In the genomic region with DNA sequence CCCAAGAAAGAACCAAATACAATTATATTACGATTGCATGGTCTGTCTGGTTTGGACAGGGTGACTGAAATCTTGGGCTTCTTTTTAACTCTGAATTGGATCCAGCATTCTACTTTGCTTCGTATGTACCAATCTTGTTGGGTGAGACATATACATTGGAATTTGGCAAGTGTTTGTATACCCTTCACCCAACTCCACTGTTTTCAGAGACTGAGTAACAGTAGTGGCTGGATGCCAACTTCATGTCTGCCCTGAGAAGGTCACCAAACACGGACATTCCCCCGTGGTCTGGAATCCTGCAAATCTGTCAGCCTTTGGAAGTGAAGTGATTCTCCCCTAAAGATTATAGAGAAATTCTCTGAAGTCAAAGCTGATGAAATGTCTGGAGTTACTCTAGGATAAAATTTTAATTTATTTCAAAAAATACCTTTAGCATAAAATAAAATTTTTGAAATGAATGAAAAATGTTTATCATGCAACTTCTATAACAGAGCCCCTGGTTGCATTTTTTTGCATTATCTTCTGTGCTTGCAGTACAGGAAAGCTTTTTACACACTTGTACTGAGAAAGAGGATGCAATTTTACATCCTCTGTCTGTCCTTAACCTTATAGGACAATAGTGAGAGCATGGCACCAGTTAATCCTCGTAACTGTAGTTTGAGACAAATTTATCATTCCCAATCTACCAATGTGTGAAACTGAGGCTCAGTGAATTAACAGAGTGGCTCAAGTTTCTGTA, we compare ENCODE assay signal across 11 cellular contexts.
DNase-seq lines count a peak whose midpoint lies in the region; ATAC-seq and TF ChIP-seq lines count a peak whose summit lies in the region.
"Had no signal": no experiment of that assay in that cellular context is flagged by ENCODE, and none has a peak within 500 bp of the region (broad histone marks: within the 10 kb centered on the region; RNA-seq: fewer than 3 reads in every experiment).

No MANE protein-coding gene starts in this region.

- no peaks in the 10 kb centered on the region for H3K36me3 ChIP-seq in lung (ENCODE audit: control insufficient read depth in 2 of 2, insufficient read depth in 2 of 2, low read length in 2 of 2)

- H3K4me3 ChIP-seq in AG10803 (ENCODE audit: low read length) (no peak overlapping the region), lung (no peak overlapping the region)

- TF ChIP-seq CTCF in AG10803 (conservative IDR thresholded peaks at IDR 0.05; ENCODE audit: low read length), result no peak
- no peak for TF ChIP-seq CTCF in chondrocyte (IDR thresholded peaks at IDR 0.05)
- TF ChIP-seq CTCF in lung (IDR thresholded peaks at IDR 0.05; ENCODE audit: control extremely low read depth, extremely low read depth), result no peak

- 59 to 74% methylated on average over 5 of the region's 5 CpGs for WGBS in lung, 2 donors

- ATAC-seq in lung (ENCODE audit: insufficient read depth, low FRiP score), result peak; percentile 53
- ATAC-seq: naive thymus-derived CD4-positive, alpha-beta T cell had no signal

- peaks cover 57% of the 10 kb centered on the region for H3K4me1 Mint-ChIP-seq in chondrocyte (ENCODE audit: low read depth)

- H3K4me3 Mint-ChIP-seq in chondrocyte (ENCODE audit: unreplicated experiment), result peak overlapping the region; percentile 31
- H3K4me3 Mint-ChIP-seq: activated T-helper 1 cell treated with anti-CD3 and anti-CD28 coated beads, Interleukin-12 subunit alpha, Interleukin-12 subunit beta, Interleukin-2, Interleukin-4 antibody, amounts not matched to agents 30 ng/mL and 10 ng/mL and 1 ng/mL, durations not matched to agents 14 hours and 24 hours and 36 hours; naive thymus-derived CD4-positive, alpha-beta T cell had no signal

- H3K9me3 ChIP-seq in lung (ENCODE audit: control insufficient read depth in 2 of 2, insufficient read depth in 1 of 2, low read length in 1 of 2), result no peaks in the 10 kb centered on the region

- no peaks in the 10 kb centered on the region for H3K36me3 Mint-ChIP-seq in chondrocyte (ENCODE audit: low read depth)

- no peaks in the 10 kb centered on the region for H3K27me3 ChIP-seq in lung (ENCODE audit: control insufficient read depth, insufficient read depth)

- no peaks in the 10 kb centered on the region for H3K27me3 Mint-ChIP-seq in chondrocyte (ENCODE audit: low read depth)
- H3K27me3 Mint-ChIP-seq: naive thymus-derived CD4-positive, alpha-beta T cell had no signal

- DNase-seq in AG10803 (ENCODE audit: low read depth) (peak; percentile 98), LoVo (ENCODE audit: low spot score) (peak; percentile 65), chondrocyte (ENCODE audit: low spot score) (no peak), lung (ENCODE audit: low spot score) (no peak), NCI-H526 (lab: John Stamatoyannopoulos, UW) (no peak), NCI-H1417 treated with DMSO at 0.1 percent for 48 hours (lab: John Stamatoyannopoulos, UW) (no peak), ureter (ENCODE audit: low spot score) (no peak), caudate nucleus (lab: John Stamatoyannopoulos, UW) (no peak)
- DNase-seq: naive thymus-derived CD4-positive, alpha-beta T cell; NCI-H510A had no signal

- H3K9me3 Mint-ChIP-seq in chondrocyte (ENCODE audit: low read depth), result no peaks in the 10 kb centered on the region
- H3K9me3 Mint-ChIP-seq: activated T-helper 1 cell treated with anti-CD3 and anti-CD28 coated beads, Interleukin-12 subunit alpha, Interleukin-12 subunit beta, Interleukin-2, Interleukin-4 antibody, amounts not matched to agents 30 ng/mL and 10 ng/mL and 1 ng/mL, durations not matched to agents 14 hours and 24 hours and 36 hours; naive thymus-derived CD4-positive, alpha-beta T cell had no signal

- H3K4me1 ChIP-seq in lung (ENCODE audit: control insufficient read depth in 2 of 2, insufficient read depth in 2 of 2, low read length in 2 of 2), result peaks cover 0 to 7% of the 10 kb centered on the region in 2 donors

- H3K27ac ChIP-seq in lung (ENCODE audit: low read depth in 1 of 2, low read length in 1 of 2) (peak overlapping the region in 1 of 2 donors; percentile 45), caudate nucleus (ENCODE audit: low read depth, low read length) (no peak overlapping the region)

- H3K27ac Mint-ChIP-seq in chondrocyte (ENCODE audit: unreplicated experiment), result peak overlapping the region; percentile 93
- H3K27ac Mint-ChIP-seq: activated T-helper 1 cell treated with anti-CD3 and anti-CD28 coated beads, Interleukin-12 subunit alpha, Interleukin-12 subunit beta, Interleukin-2, Interleukin-4 antibody, amounts not matched to agents 30 ng/mL and 10 ng/mL and 1 ng/mL, durations not matched to agents 14 hours and 24 hours and 36 hours; naive thymus-derived CD4-positive, alpha-beta T cell had no signal

Comparison
In these comparisons a context has a peak if more than half of its experiments do, and no peak if none do; other contexts are left out.
1. DNase-seq: peak in AG10803 (single experiment) and LoVo (single experiment); none in chondrocyte (single experiment), lung (single experiment), NCI-H526 (0 of 2), NCI-H1417 treated with DMSO at 0.1 percent for 48 hours (single experiment), ureter (single experiment) and caudate nucleus (0 of 61).